In genomic region chr5:159975462-159976019, GRCh38 we compare ENCODE assay signal across 11 cellular contexts. TPM values are rescaled to one million over a fixed set of nuclear protein-coding genes. Genes with fewer than 3 reads are reported as not detected.
DNase-seq lines count a peak whose midpoint lies in the region; ATAC-seq and TF ChIP-seq lines count a peak whose summit lies in the region.
"Had no signal": no experiment of that assay in that cellular context is flagged by ENCODE, and none has a peak within 500 bp of the region (broad histone marks: within the 10 kb centered on the region; RNA-seq: fewer than 3 reads in every experiment).

No MANE protein-coding gene starts in this region.

- H3K9me3 ChIP-seq in lower lobe of right lung: no peaks in the 10 kb centered on the region
- no peaks in the 10 kb centered on the region for H3K9me3 ChIP-seq in testis
- H3K9me3 ChIP-seq in Peyer's patch: no peaks in the 10 kb centered on the region
- H3K9me3 ChIP-seq: HAP-1 had no signal

- DNase-seq in CD1c-positive myeloid dendritic cell (ENCODE audit: extremely low spot score) (peak; percentile 1), M059J (ENCODE audit: low read depth) (peak; percentile 98), chondrocyte (ENCODE audit: low spot score) (no peak), lower lobe of right lung (no peak), testis (no peak), Peyer's patch (no peak), SKM-1 (lab: John Stamatoyannopoulos, UW; ENCODE audit: unreplicated experiment) (no peak), hypothalamus (lab: John Stamatoyannopoulos, UW) (no peak)

- H3K4me1 Mint-ChIP-seq in chondrocyte (ENCODE audit: low read depth): peaks cover 29% of the 10 kb centered on the region

- H3K27me3 ChIP-seq in lower lobe of right lung (ENCODE audit: low read depth) (peaks cover 29% of the 10 kb centered on the region), testis (no peaks in the 10 kb centered on the region), Peyer's patch (peaks cover 0 to 10% of the 10 kb centered on the region in 2 donors)

- ATAC-seq in lower lobe of right lung: peak; percentile 29 to 41

- no peaks in the 10 kb centered on the region for H3K36me3 Mint-ChIP-seq in chondrocyte (ENCODE audit: low read depth)

- intact Hi-C loops in lower lobe of right lung (cut with DNase I) (no loop called here), testis (cut with DNase I; ENCODE audit: low total_unique reads) (no loop called here)

- H3K27me3 Mint-ChIP-seq in chondrocyte (ENCODE audit: low read depth): peaks cover 24% of the 10 kb centered on the region

- TF ChIP-seq POLR2A in testis (IDR thresholded peaks at IDR 0.05) (no peak), Peyer's patch (IDR thresholded peaks at IDR 0.05) (no peak)

- peak overlapping the region; percentile 69 for H3K27ac Mint-ChIP-seq in chondrocyte (ENCODE audit: unreplicated experiment)
- H3K27ac Mint-ChIP-seq: dendritic cell treated with granulocyte-macrophage colony-stimulating factor and Interleukin-4, amounts not matched to agents 40 ng/mL and 50 ng/mL, for 4 days had no signal

- H3K4me3 ChIP-seq in lower lobe of right lung: no peak overlapping the region
- H3K4me3 ChIP-seq in testis: no peak overlapping the region
- no peak overlapping the region for H3K4me3 ChIP-seq in Peyer's patch
- H3K4me3 ChIP-seq: HAP-1 had no signal

- no peaks in the 10 kb centered on the region for H3K9me3 Mint-ChIP-seq in chondrocyte (ENCODE audit: low read depth)
- H3K9me3 Mint-ChIP-seq: dendritic cell treated with granulocyte-macrophage colony-stimulating factor and Interleukin-4, amounts not matched to agents 40 ng/mL and 50 ng/mL, for 4 days had no signal

- no peak overlapping the region for H3K4me3 Mint-ChIP-seq in chondrocyte (ENCODE audit: unreplicated experiment)
- H3K4me3 Mint-ChIP-seq: dendritic cell treated with granulocyte-macrophage colony-stimulating factor and Interleukin-4, amounts not matched to agents 40 ng/mL and 50 ng/mL, for 4 days had no signal

- 71 to 84% methylated on average over 2 of the region's 2 CpGs for WGBS in testis, 2 donors

- H3K4me1 ChIP-seq in lower lobe of right lung: no peaks in the 10 kb centered on the region
- no peaks in the 10 kb centered on the region for H3K4me1 ChIP-seq in testis
- peaks cover 0 to 13% (median 3%) of the 10 kb centered on the region in 4 donors for H3K4me1 ChIP-seq in Peyer's patch
- H3K4me1 ChIP-seq: HAP-1, parathyroid adenoma had no signal

- H3K36me3 ChIP-seq in lower lobe of right lung (no peaks in the 10 kb centered on the region), testis (ENCODE audit: low read depth, missing control alignments) (no peaks in the 10 kb centered on the region), Peyer's patch (no peaks in the 10 kb centered on the region)
- H3K36me3 ChIP-seq: HAP-1 had no signal

- no peak overlapping the region for H3K27ac ChIP-seq in lower lobe of right lung
- no peak overlapping the region for H3K27ac ChIP-seq in testis
- H3K27ac ChIP-seq in Peyer's patch: no peak overlapping the region
- H3K27ac ChIP-seq: parathyroid adenoma had no signal

- peak; percentile 72 for TF ChIP-seq CTCF in chondrocyte (IDR thresholded peaks at IDR 0.05)
- no peak for TF ChIP-seq CTCF in lower lobe of right lung (IDR thresholded peaks at IDR 0.05)
- TF ChIP-seq CTCF in testis (IDR thresholded peaks at IDR 0.05): no peak
- no peak for TF ChIP-seq CTCF in Peyer's patch (IDR thresholded peaks at IDR 0.05)

RNA-seq across cellular contexts. Expression of gene TTC1, which starts 33.4 kb away (rescaled TPM):
- total RNA-seq in M059J (2014; rRNA removed; shearing (Covaris generic)): 71.3 and 76.1 TPM in 2 replicates
- total RNA-seq in chondrocyte (41.1 to 47.8 TPM (median 42.0 TPM) in 3 replicates), lower lobe of right lung (44.6 TPM), testis (10 to 100 TPM; 38.2 to 50.2 TPM), Peyer's patch (10 to 100 TPM; 11.6 to 85.0 (median 26.4) TPM)
- 50.3 TPM for polyA plus RNA-seq in testis (ENCODE audit: insufficient read depth, low read depth, low replicate concordance)

RNA-seq across cellular contexts. Expression of gene ADRA1B, which starts 59.3 kb away (rescaled TPM):
- 1.4 and 1.8 TPM in 2 replicates for total RNA-seq in M059J (2014; rRNA removed; shearing (Covaris generic))
- total RNA-seq in chondrocyte (0.72 to 2.9 TPM (median 1.1 TPM) in 3 replicates), lower lobe of right lung (3.8 TPM), testis (1 to 10 TPM in 1 of 2 donors, under 1 TPM in 1; 0.93 to 1.2 TPM), Peyer's patch (10 to 100 TPM in 1 of 4 donors, 1 to 10 TPM in 3; 1.7 to 12.2 (median 5.2) TPM)
- 1.1 TPM for polyA plus RNA-seq in testis (ENCODE audit: insufficient read depth, low read depth, low replicate concordance)

Comparison
In these comparisons a context has a peak if more than half of its experiments do, and no peak if none do; other contexts are left out.
1. DNase-seq: peak in CD1c-positive myeloid dendritic cell (single experiment) and M059J (single experiment); none in chondrocyte (single experiment), lower lobe of right lung (single experiment), testis (single experiment), Peyer's patch (0 of 3), SKM-1 (single experiment) and hypothalamus (0 of 51).